In genomic region chr1:162996261-162996660, GRCh38 we compare ENCODE assay signal across 18 cellular contexts.
DNase-seq lines count a peak whose midpoint lies in the region; ATAC-seq, FAIRE-seq and TF ChIP-seq lines count a peak whose summit lies in the region.
"Had no signal": no experiment of that assay in that cellular context is flagged by ENCODE, and none has a peak within 500 bp of the region (broad histone marks: within the 10 kb centered on the region; RNA-seq: fewer than 3 reads in every experiment).

No MANE protein-coding gene starts in this region.

- H3K14ac ChIP-seq in IMR-90 (replicated peaks; ENCODE audit: low read depth, low read length): no peak overlapping the region

- 0 out of 2 replicates have a peak, but pooled peaks have one; percentile 22 for ATAC-seq in IMR-90 (ENCODE audit: low read depth)

- H2BK15ac ChIP-seq in IMR-90 (ENCODE audit: low read depth, low read length): no peak overlapping the region

- H3K4me3 ChIP-seq in IMR-90 (ENCODE audit: insufficient read depth, low read depth, low read length) (no peak overlapping the region), astrocyte (ENCODE audit: insufficient read depth, low read depth, low read length) (no peak overlapping the region), fibroblast of mammary gland (ENCODE audit: control insufficient read depth, low read depth, low read length) (no peak overlapping the region)
- H3K4me3 ChIP-seq: HAP-1, PC-9 had no signal

- no peaks in the 10 kb centered on the region for H3K36me3 Mint-ChIP-seq in astrocyte (ENCODE audit: low read depth, unreplicated experiment)

- no peak overlapping the region for H2BK20ac ChIP-seq in IMR-90 (ENCODE audit: low read depth, low read length)

- in situ Hi-C loops in IMR-90 (cut with MboI; ENCODE audit: low sequenced_read_pairs): no loop called here

- TF ChIP-seq CTCF in IMR-90 (conservative IDR thresholded peaks at IDR 0.05; ENCODE audit: low read depth, low read length) (no peak), astrocyte (IDR thresholded peaks at IDR 0.05; ENCODE audit: insufficient read depth, low read depth, low read length) (no peak), fibroblast of mammary gland (conservative IDR thresholded peaks at IDR 0.05; ENCODE audit: control insufficient read depth, insufficient read depth, low read depth, low read length) (no peak)

- no peak overlapping the region for H3K27ac Mint-ChIP-seq in astrocyte (ENCODE audit: unreplicated experiment)

- H3K4me1 ChIP-seq in IMR-90 (ENCODE audit: control insufficient read depth, insufficient read depth, low read length) (peaks cover 4% of the 10 kb centered on the region; the same call in 1 of the 2 replicates), astrocyte (ENCODE audit: insufficient read depth, low read length) (peaks cover 14% of the 10 kb centered on the region)
- H3K4me1 ChIP-seq: HAP-1 had no signal

- H3K27ac ChIP-seq in IMR-90 (ENCODE audit: insufficient read depth, low read length): no peak overlapping the region; the same call in 1 of the 2 replicates
- no peak overlapping the region for H3K27ac ChIP-seq in astrocyte (ENCODE audit: low read depth, low read length)
- no peak overlapping the region for H3K27ac ChIP-seq in caudate nucleus (ENCODE audit: low read depth, low read length)
- H3K27ac ChIP-seq: C4-2B, PC-9 had no signal

- POLR2A ChIA-PET in IMR-90 (lab: Charles Lee; ENCODE audit: unreplicated experiment): no interaction called here

- FAIRE-seq in astrocyte (lab: Jason Lieb, UNC): peak; percentile 13

- no peak for TF ChIP-seq RAD21 in IMR-90 (IDR thresholded peaks at IDR 0.05; ENCODE audit: low read length)

- no peak overlapping the region for H3K4ac ChIP-seq in IMR-90 (ENCODE audit: low read depth, low read length)

- H3K79me1 ChIP-seq in IMR-90 (ENCODE audit: low read depth in 1 of 2, low read length in 2 of 2): no peaks in the 10 kb centered on the region

- H3K4me3 Mint-ChIP-seq in astrocyte (ENCODE audit: unreplicated experiment): no peak overlapping the region

- no peak for TF ChIP-seq POLR2A in IMR-90 (IDR thresholded peaks at IDR 0.05; ENCODE audit: low read depth, low read length)

- H2AK9ac ChIP-seq in IMR-90 (replicated peaks; ENCODE audit: low read depth, low read length, poor library complexity): no peak overlapping the region

- intact Hi-C loops in IMR-90 (cut with micrococcal nuclease): loop anchor here (5.0 kb wide), 1 partner anchor 36 kb away; no protein-coding TSS in a partner anchor

- no peaks in the 10 kb centered on the region for H3K36me3 ChIP-seq in IMR-90 (ENCODE audit: control insufficient read depth, insufficient read depth, low read length)
- H3K36me3 ChIP-seq in astrocyte (ENCODE audit: insufficient read depth, low read length): no peaks in the 10 kb centered on the region
- H3K36me3 ChIP-seq: HAP-1 had no signal

- CTCF ChIA-PET in IMR-90 (lab: Yijun Ruan, JAX): no interaction called here

- no peaks in the 10 kb centered on the region for H3K9me1 ChIP-seq in IMR-90 (ENCODE audit: insufficient read depth, low read length)

- H3K27me3 Mint-ChIP-seq in astrocyte (ENCODE audit: low read depth, unreplicated experiment): no peaks in the 10 kb centered on the region

- H3K9ac ChIP-seq in IMR-90 (ENCODE audit: low read depth, low read length) (no peak overlapping the region), astrocyte (ENCODE audit: low read length) (no peak overlapping the region)

- peaks cover 6% of the 10 kb centered on the region for H3K4me1 Mint-ChIP-seq in astrocyte (ENCODE audit: low read depth, unreplicated experiment)

- no peak overlapping the region for H4K5ac ChIP-seq in IMR-90 (ENCODE audit: low read depth, low read length)

- no peaks in the 10 kb centered on the region for H3K79me2 ChIP-seq in astrocyte (ENCODE audit: insufficient read depth, low read length)

- H2AK5ac ChIP-seq in IMR-90 (ENCODE audit: low read depth, low read length): no peak overlapping the region

- peak overlapping the region; percentile 68 for H2BK5ac ChIP-seq in IMR-90 (ENCODE audit: low read depth, low read length, poor library complexity, severe bottlenecking)

- H4K20me1 ChIP-seq in IMR-90 (ENCODE audit: insufficient read depth, low read length) (no peaks in the 10 kb centered on the region), astrocyte (ENCODE audit: insufficient read depth, low read length) (no peaks in the 10 kb centered on the region)

- H4K91ac ChIP-seq in IMR-90 (ENCODE audit: insufficient read depth, low read depth, low read length): no peak overlapping the region

- BruUV-seq in IMR-90 (replicated peaks; lab: Mats Ljungman, UMichigan): no TSS peak

- H4K8ac ChIP-seq in IMR-90 (ENCODE audit: low read depth in 2 of 2, low read length in 2 of 2): no peak overlapping the region

- H2AFZ ChIP-seq in IMR-90 (replicated peaks; ENCODE audit: low read length, poor library complexity) (no peak overlapping the region), astrocyte (ENCODE audit: low read depth, low read length) (no peak overlapping the region)
- H2AFZ ChIP-seq: PC-9 had no signal

- H3K4me2 ChIP-seq in IMR-90 (ENCODE audit: low read depth, low read length) (no peak overlapping the region), astrocyte (ENCODE audit: low read length) (no peak overlapping the region)
- H3K4me2 ChIP-seq: PC-9 had no signal

- H3K56ac ChIP-seq in IMR-90 (ENCODE audit: extremely low read depth, insufficient read depth, low read length): no peak overlapping the region; the same call in 1 of the 2 replicates

- H3K27me3 ChIP-seq in IMR-90 (ENCODE audit: control insufficient read depth, insufficient read depth, low read length): no peaks in the 10 kb centered on the region
- no peaks in the 10 kb centered on the region for H3K27me3 ChIP-seq in astrocyte (ENCODE audit: insufficient read depth, low read length)

- WGBS in IMR-90 (ENCODE audit: extremely low coverage in 2 of 2, insufficient read length in 1 of 2), 2 experiments: no CpG with 5 or more reads among the region's 1 CpG

- H3K9me3 ChIP-seq in IMR-90 (ENCODE audit: control insufficient read depth, insufficient read depth, low read length) (no peaks in the 10 kb centered on the region), astrocyte (ENCODE audit: insufficient read depth, low read depth, low read length) (no peaks in the 10 kb centered on the region)
- H3K9me3 ChIP-seq: HAP-1 had no signal

- H3K23ac ChIP-seq in IMR-90 (ENCODE audit: low read depth, low read length): no peak overlapping the region

- H2BK120ac ChIP-seq in IMR-90 (ENCODE audit: low read depth, low read length): no peak overlapping the region

- no peaks in the 10 kb centered on the region for H3K9me3 Mint-ChIP-seq in astrocyte (ENCODE audit: unreplicated experiment)

- peak; percentile 56 for DNase-seq in IMR-90
- no peak for DNase-seq in astrocyte (ENCODE audit: low read depth)
- peak; percentile 34 for DNase-seq in fibroblast of mammary gland (ENCODE audit: low read depth)
- DNase-seq in renal cortical epithelial cell (ENCODE audit: low read depth): peak; percentile 71
- no peak for DNase-seq in NK-92 treated with Interleukin-12 subunit alpha and Interleukin-12 subunit beta, amount 100 ng/mL, for 24 hours (lab: John Stamatoyannopoulos, UW)
- no peak for DNase-seq in DMS79 treated with DMSO at 0.1 percent for 48 hours (lab: John Stamatoyannopoulos, UW)
- DNase-seq in caudate nucleus (lab: John Stamatoyannopoulos, UW): no peak
- DNase-seq: AML-193, DND-41, GDM1, KBM-7, NCI-H1417, NCI-H187, NCI-H345, NCI-H526, PC-9 had no signal

- H3K18ac ChIP-seq in IMR-90 (ENCODE audit: low read depth, low read length): peak overlapping the region; percentile 55; the same call in 1 of the 2 replicates

- dilution Hi-C loops in IMR-90 (cut with HindIII; ENCODE audit: low sequenced_read_pairs, unreplicated experiment): no loop called here

TF ChIP-seq in IMR-90, 13 proteins besides CTCF, POLR2A, EP300 and RAD21:
- TF ChIP-seq CEBPB (IDR thresholded peaks at IDR 0.05; ENCODE audit: low read depth, low read length) (peak; percentile 98), MAZ (IDR thresholded peaks at IDR 0.05; ENCODE audit: borderline replicate concordance, low read depth, low read length) (no peak)

Comparison
In these comparisons a context has a peak if more than half of its experiments do, and no peak if none do; other contexts are left out.
1. DNase-seq: peak in IMR-90 (single experiment), fibroblast of mammary gland (single experiment) and renal cortical epithelial cell (single experiment); none in astrocyte (single experiment), NK-92 treated with Interleukin-12 subunit alpha and Interleukin-12 subunit beta, amount 100 ng/mL, for 24 hours (single experiment), DMS79 treated with DMSO at 0.1 percent for 48 hours (single experiment) and caudate nucleus (0 of 61).